Comparison of ENCODE assay signal across 29 cellular contexts in genomic region chr6:66094615-66095014, GRCh38.
"Had no signal": no experiment of that assay in that cellular context is flagged by ENCODE, and none has a peak within 500 bp of the region (broad histone marks: within the 10 kb centered on the region; RNA-seq: fewer than 3 reads in every experiment).

No MANE protein-coding gene starts in this region.

- H3K27me3 Mint-ChIP-seq: naive thymus-derived CD4-positive, alpha-beta T cell; natural killer cell treated with Interleukin-12 subunit alpha and Interleukin-12 subunit beta and Interleukin-15 and Interleukin-18, amount 100 ng/mL, for 72 hours; stimulated activated naive B cell treated with anti-CD40 and anti-IgM and Interleukin-4, amounts not matched to agents 10 μg/mL and 1 μg/mL and 100 μg/mL, for 72 hours had no signal

- DNase-seq: heart right ventricle; islet precursor cell; kidney glomerular epithelial cell; left colon; mesendoderm; midbrain; naive thymus-derived CD4-positive, alpha-beta T cell; retina; right lobe of liver; stimulated activated CD4-positive, alpha-beta T cell treated with anti-CD3 and anti-CD28 coated beads, Interleukin-12 subunit alpha, Interleukin-12 subunit beta, amount 100 ng/mL, for 4 hours; stimulated activated CD4-positive, alpha-beta T cell treated with anti-CD3 and anti-CD28 coated beads, Interleukin-15, amount 100 ng/mL, for 24 hours; stimulated activated CD4-positive, alpha-beta T cell treated with anti-CD3 and anti-CD28 coated beads, Interleukin-2, amount 100 ng/mL, for 24 hours; stimulated activated CD4-positive, alpha-beta T cell treated with anti-CD3 and anti-CD28 coated beads, Interleukin-4, amount 100 ng/mL, for 1 hour; stimulated activated naive B cell treated with anti-CD40 and anti-IgM and Interleukin-4, amounts not matched to agents 10 μg/mL and 1 μg/mL and 100 μg/mL, for 72 hours; stimulated activated naive CD8-positive, alpha-beta T cell treated with anti-CD3 and anti-CD28 coated beads, Interleukin-15, Interleukin-2, amounts not matched to agents 100 U/mL and 50 U/mL, for 24 hours; stomach; testis; thyroid gland; transverse colon had no signal

- H3K4me3 Mint-ChIP-seq: naive thymus-derived CD4-positive, alpha-beta T cell; natural killer cell treated with Interleukin-12 subunit alpha and Interleukin-12 subunit beta and Interleukin-15 and Interleukin-18, amount 100 ng/mL, for 72 hours; stimulated activated naive B cell treated with anti-CD40 and anti-IgM and Interleukin-4, amounts not matched to agents 10 μg/mL and 1 μg/mL and 100 μg/mL, for 72 hours had no signal

- H3K9me3 ChIP-seq: pancreas, prostate gland, right lobe of liver, testis, thyroid gland had no signal

- H3K36me3 Mint-ChIP-seq: naive thymus-derived CD4-positive, alpha-beta T cell; stimulated activated naive B cell treated with anti-CD40 and anti-IgM and Interleukin-4, amounts not matched to agents 10 μg/mL and 1 μg/mL and 100 μg/mL, for 72 hours had no signal

- H3K36me3 ChIP-seq: heart right ventricle, left lung, pancreas, prostate gland, right lobe of liver, stomach, thyroid gland, transverse colon, upper lobe of left lung had no signal

- H3K27me3 ChIP-seq: heart right ventricle, hepatocyte, left lung, pancreas, right lobe of liver, stomach, testis, thyroid gland, transverse colon, upper lobe of left lung had no signal

- H3K27ac Mint-ChIP-seq: naive thymus-derived CD4-positive, alpha-beta T cell; natural killer cell treated with Interleukin-12 subunit alpha and Interleukin-12 subunit beta and Interleukin-15 and Interleukin-18, amount 100 ng/mL, for 72 hours; stimulated activated naive B cell treated with anti-CD40 and anti-IgM and Interleukin-4, amounts not matched to agents 10 μg/mL and 1 μg/mL and 100 μg/mL, for 72 hours had no signal

- H3K4me3 ChIP-seq: heart right ventricle, hepatocyte, left lung, lung, mucosa of descending colon, pancreas, prostate gland, right lobe of liver, skin epidermis, stomach, testis, thyroid gland, transverse colon, upper lobe of left lung had no signal

- H3K4me1 Mint-ChIP-seq: naive thymus-derived CD4-positive, alpha-beta T cell; stimulated activated naive B cell treated with anti-CD40 and anti-IgM and Interleukin-4, amounts not matched to agents 10 μg/mL and 1 μg/mL and 100 μg/mL, for 72 hours had no signal

- H3K4me1 ChIP-seq: heart right ventricle, left lung, pancreas, prostate gland, right lobe of liver, stomach, testis, thyroid gland, transverse colon, upper lobe of left lung had no signal

- ATAC-seq: heart right ventricle; left colon; left lung; mucosa of descending colon; naive thymus-derived CD4-positive, alpha-beta T cell; natural killer cell treated with Interleukin-12 subunit alpha and Interleukin-12 subunit beta and Interleukin-15 and Interleukin-18, amount 100 ng/mL, for 72 hours; pancreas; right lobe of liver; stimulated activated naive B cell treated with anti-CD40 and anti-IgM and Interleukin-4, amounts not matched to agents 10 μg/mL and 1 μg/mL and 100 μg/mL, for 72 hours; stimulated activated naive CD8-positive, alpha-beta T cell treated with anti-CD3 and anti-CD28 coated beads, Interleukin-15, Interleukin-2, amounts not matched to agents 100 U/mL and 50 U/mL, for 24 hours had no signal

- FAIRE-seq: pancreas, urothelium cell line had no signal

- H3K27ac ChIP-seq: heart right ventricle, hepatocyte, left lung, pancreas, prostate gland, right lobe of liver, skin epidermis, stomach, testis, thyroid gland, transverse colon, upper lobe of left lung had no signal
